In the genomic region with DNA sequence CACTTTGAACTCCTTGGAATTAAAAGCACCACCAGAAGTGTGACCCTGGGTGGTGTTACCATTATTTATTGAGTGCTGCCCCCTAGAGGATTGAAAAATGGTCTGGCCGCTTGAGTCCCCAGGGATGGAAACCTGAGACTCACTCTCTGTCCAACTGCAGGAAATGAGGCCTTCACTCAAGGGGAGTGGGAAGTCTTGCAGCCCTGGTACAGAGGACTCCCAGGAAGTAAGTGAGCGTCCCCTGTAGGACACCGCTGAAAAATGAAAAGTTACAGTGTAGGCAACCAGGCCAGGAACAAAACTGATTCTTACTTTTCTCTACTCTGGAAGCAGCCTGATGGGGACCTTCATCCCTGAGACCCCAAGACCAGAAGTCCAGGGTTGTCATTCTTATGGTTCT, we compare ENCODE assay signal across 8 cellular contexts. TPM values are rescaled to one million over a fixed set of nuclear protein-coding genes. Genes with fewer than 3 reads are reported as not detected.
DNase-seq lines count a peak whose midpoint lies in the region; ATAC-seq, FAIRE-seq and TF ChIP-seq lines count a peak whose summit lies in the region.

No MANE protein-coding gene starts in this region.

- H3K27ac Mint-ChIP-seq in stimulated activated effector memory CD8-positive, alpha-beta T cell treated with anti-CD3 and anti-CD28 coated beads, Interleukin-12 subunit alpha, Interleukin-12 subunit beta, amount 100 ng/mL, for 72 hours: no peak overlapping the region

- H3K4me3 ChIP-seq in AG04450 (ENCODE audit: low read depth, low read length) (no peak overlapping the region), brain microvascular endothelial cell (ENCODE audit: low read depth, low read length) (no peak overlapping the region), kidney (ENCODE audit: low read length in 2 of 2) (no peak overlapping the region)

- H3K27ac ChIP-seq in AG04450 (ENCODE audit: low read depth, low read length) (no peak overlapping the region), brain microvascular endothelial cell (no peak overlapping the region), kidney (ENCODE audit: low read depth in 2 of 2, low read length in 2 of 2) (no peak overlapping the region)

- H3K9ac ChIP-seq in kidney (ENCODE audit: low read length in 2 of 2): no peak overlapping the region

- peak; percentile 57 for ATAC-seq in GM18498 (IDR thresholded peaks at IDR 0.05; ENCODE audit: unreplicated experiment)
- peak; percentile 50 for ATAC-seq in HG02884 (IDR thresholded peaks at IDR 0.05; ENCODE audit: unreplicated experiment)
- peak; percentile 53 for ATAC-seq in stimulated activated effector memory CD8-positive, alpha-beta T cell treated with anti-CD3 and anti-CD28 coated beads, Interleukin-12 subunit alpha, Interleukin-12 subunit beta, amount 100 ng/mL, for 72 hours

- TF ChIP-seq CTCF in AG04450 (IDR thresholded peaks at IDR 0.05; ENCODE audit: low read depth, low read length): peak; percentile 71
- peak; percentile 80 for TF ChIP-seq CTCF in brain microvascular endothelial cell (IDR thresholded peaks at IDR 0.05; ENCODE audit: low read depth, low read length, missing control alignments)
- peak; percentile 50 for TF ChIP-seq CTCF in kidney (IDR thresholded peaks at IDR 0.05; ENCODE audit: borderline replicate concordance, extremely low read depth, insufficient read depth)

- POLR2A ChIA-PET in AG04450 (lab: Yijun Ruan, JAX): no interaction called here

- H3K27me3 ChIP-seq in AG04450 (ENCODE audit: control insufficient read depth, insufficient read depth, low read length) (no peaks in the 10 kb centered on the region), brain microvascular endothelial cell (replicated peaks) (no peaks in the 10 kb centered on the region)

- H3K36me3 Mint-ChIP-seq in stimulated activated effector memory CD8-positive, alpha-beta T cell treated with anti-CD3 and anti-CD28 coated beads, Interleukin-12 subunit alpha, Interleukin-12 subunit beta, amount 100 ng/mL, for 72 hours: no peaks in the 10 kb centered on the region

- H3K9me3 Mint-ChIP-seq in stimulated activated effector memory CD8-positive, alpha-beta T cell treated with anti-CD3 and anti-CD28 coated beads, Interleukin-12 subunit alpha, Interleukin-12 subunit beta, amount 100 ng/mL, for 72 hours: no peaks in the 10 kb centered on the region

- H3K36me3 ChIP-seq in brain microvascular endothelial cell (replicated peaks): no peaks in the 10 kb centered on the region
- no peaks in the 10 kb centered on the region for H3K36me3 ChIP-seq in kidney (ENCODE audit: control insufficient read depth in 1 of 2, insufficient read depth in 2 of 2, low read length in 2 of 2)

- DNase-seq in AG04450 (ENCODE audit: low read depth, low spot score) (peak; percentile 78), NCI-H1436 treated with DMSO at 0.1 percent for 48 hours (lab: John Stamatoyannopoulos, UW) (peak; percentile 58), SKM-1 (lab: John Stamatoyannopoulos, UW; ENCODE audit: unreplicated experiment) (peak; percentile 87), brain microvascular endothelial cell (peak; percentile 91), kidney (no peak)
- peak; percentile 23 to 65 for DNase-seq in stimulated activated effector memory CD8-positive, alpha-beta T cell treated with anti-CD3 and anti-CD28 coated beads, Interleukin-12 subunit alpha, Interleukin-12 subunit beta, amount 100 ng/mL, for 72 hours (ENCODE audit: low spot score in 2 of 2)

- FAIRE-seq in kidney (lab: Jason Lieb, UNC): no peak

- CTCF ChIA-PET in AG04450 (lab: Charles Lee): interaction anchor here (0.7 to 6.4 kb wide), 19 partner anchors 18 to 1420 kb away, joined by 3 to 52 read pairs (median 4); no protein-coding TSS in a partner anchor

- H3K4me3 Mint-ChIP-seq in stimulated activated effector memory CD8-positive, alpha-beta T cell treated with anti-CD3 and anti-CD28 coated beads, Interleukin-12 subunit alpha, Interleukin-12 subunit beta, amount 100 ng/mL, for 72 hours: no peak overlapping the region

- H3K4me1 ChIP-seq in kidney (ENCODE audit: control insufficient read depth in 1 of 2, insufficient read depth in 1 of 2, low read depth in 1 of 2, low read length in 2 of 2): peaks cover 0 to 15% of the 10 kb centered on the region in 2 donors

- intact Hi-C loops in kidney (cut with DNase I): loop anchor here (10.0 kb wide), 1 partner anchor 85 kb away; no protein-coding TSS in a partner anchor

- in situ Hi-C loops in brain microvascular endothelial cell (cut with HindIII; ENCODE audit: low pct_ligation_motif_present, low sequenced_read_pairs): no loop called here

- H3K4me1 Mint-ChIP-seq in stimulated activated effector memory CD8-positive, alpha-beta T cell treated with anti-CD3 and anti-CD28 coated beads, Interleukin-12 subunit alpha, Interleukin-12 subunit beta, amount 100 ng/mL, for 72 hours: no peaks in the 10 kb centered on the region

- H3K9me3 ChIP-seq in AG04450 (ENCODE audit: control insufficient read depth, insufficient read depth, low read length): no peaks in the 10 kb centered on the region; the same call in 1 of the 2 replicates
- H3K9me3 ChIP-seq in kidney (ENCODE audit: control insufficient read depth in 1 of 2, low read length in 2 of 2): no peaks in the 10 kb centered on the region

RNA-seq across cellular contexts. Expression of a gene that starts 2.2 kb away (rescaled TPM):
- polyA plus RNA-seq in AG04450 (2011; rRNA removed) (106 and 114 TPM in 2 replicates), kidney (ENCODE audit: insufficient read depth, low read depth, low replicate concordance) (2.3 TPM)
- polyA minus RNA-seq in AG04450 (2011; rRNA and poly(A)+ RNA removed): 127 and 153 TPM in 2 replicates
- total RNA-seq in kidney: 37.7 TPM

Comparison
In these comparisons a context has a peak if more than half of its experiments do, and no peak if none do; other contexts are left out.
1. RNA of a gene that starts 2.2 kb away (polyA plus RNA-seq): 106 to 114 TPM in AG04450; 2.3 TPM in kidney (single experiment); every median in the first group is over 10 times any median in the second.
2. Peak in every context shown above with its lines, with median percentiles within 50 percentile points of each other: CTCF ChIP-seq and ATAC-seq.